In the genomic region with DNA sequence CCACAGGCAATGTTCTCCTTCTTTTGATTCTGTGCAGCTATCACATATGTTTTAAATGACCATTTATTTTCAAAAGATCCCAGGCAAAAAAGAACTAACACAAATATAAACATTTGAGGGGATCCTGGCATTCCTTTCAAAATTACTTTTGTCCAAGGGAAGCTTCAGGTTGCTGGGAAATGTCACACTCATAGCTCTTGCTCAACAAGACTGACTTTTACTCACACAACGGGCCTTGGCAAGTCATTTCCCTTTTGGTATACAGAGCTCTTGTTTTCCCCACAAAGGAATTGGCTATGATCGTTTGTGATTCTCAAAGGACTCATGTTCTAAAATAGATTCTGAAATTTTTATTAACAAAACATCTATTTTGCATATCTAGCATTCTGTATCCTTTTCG, we compare ENCODE assay signal across 37 cellular contexts. TPM values are rescaled to one million over a fixed set of nuclear protein-coding genes. Genes with fewer than 3 reads are reported as not detected.
A peak's percentile ranks its signal among the peaks of the same experiment; 100 is the strongest.
DNase-seq lines count a peak whose midpoint lies in the region; ATAC-seq, FAIRE-seq and TF ChIP-seq lines count a peak whose summit lies in the region.
"Had no signal": no experiment of that assay in that cellular context is flagged by ENCODE, and none has a peak within 500 bp of the region (broad histone marks: within the 10 kb centered on the region; RNA-seq: fewer than 3 reads in every experiment).

No MANE protein-coding gene starts in this region.

- ATAC-seq in left lobe of liver: no peak
- ATAC-seq: A549; gastrocnemius medialis; HepG2; right cardiac atrium; Right ventricle myocardium inferior; stimulated activated naive B cell treated with anti-CD40 and anti-IgM and Interleukin-4, amounts not matched to agents 10 μg/mL and 1 μg/mL and 100 μg/mL, for 72 hours had no signal

- no peak overlapping the region for H3K4me3 ChIP-seq in AG10803 (ENCODE audit: low read length)
- H3K4me3 ChIP-seq in bronchial epithelial cell (ENCODE audit: low read depth, low read length): no peak overlapping the region
- no peak overlapping the region for H3K4me3 ChIP-seq in fibroblast of villous mesenchyme (ENCODE audit: low read depth, low read length)
- H3K4me3 ChIP-seq: A549, colonic mucosa, gastrocnemius medialis, hepatocyte, thoracic aorta, vagina had no signal

- no peak for FAIRE-seq in bronchial epithelial cell (lab: Jason Lieb, UNC)
- no peak for FAIRE-seq in HTR-8/SVneo (lab: Jason Lieb, UNC)
- FAIRE-seq: endometrium, GM12891, HepG2 had no signal

- TF ChIP-seq CTCF in AG10803 (conservative IDR thresholded peaks at IDR 0.05; ENCODE audit: low read length) (no peak), bronchial epithelial cell (IDR thresholded peaks at IDR 0.05; ENCODE audit: insufficient read depth, low read length, severe bottlenecking) (no peak), fibroblast of villous mesenchyme (IDR thresholded peaks at IDR 0.05; ENCODE audit: insufficient read depth, low read depth, low read length) (no peak)

- no peaks in the 10 kb centered on the region for H3K27me3 ChIP-seq in bronchial epithelial cell (ENCODE audit: control insufficient read depth, insufficient read depth, low read length)
- H3K27me3 ChIP-seq: colonic mucosa, vagina had no signal

- H3K36me3 ChIP-seq in bronchial epithelial cell (ENCODE audit: control insufficient read depth, insufficient read depth, low read length): no peaks in the 10 kb centered on the region
- H3K36me3 ChIP-seq: colonic mucosa, gastrocnemius medialis, thoracic aorta, vagina had no signal

- DNase-seq in AG10803 (ENCODE audit: low read depth) (peak; percentile 86), M059J (ENCODE audit: low read depth) (peak; percentile 73), bronchial epithelial cell (ENCODE audit: low read depth) (peak; percentile 82), fibroblast of villous mesenchyme (ENCODE audit: low read depth) (peak; percentile 68), activated T-cell treated with anti-CD3 and anti-CD28 coated beads for 4 hours (no peak), HTR-8/SVneo (ENCODE audit: insufficient read length, low spot score) (no peak), left lobe of liver (ENCODE audit: low spot score) (no peak), NCI-H1436 (lab: John Stamatoyannopoulos, UW) (no peak)
- DNase-seq: activated B cell treated with CpG ODN at 0.5 μM for 24 hours; activated CD4-positive, alpha-beta T cell treated with anti-CD3 and anti-CD28 coated beads, Interleukin-2, amount 50 U/mL, for 48 hours; activated CD8-positive, alpha-beta memory T cell treated with anti-CD3 and anti-CD28 coated beads, Interleukin-2, amount 50 U/mL, for 4 hours; activated naive CD8-positive, alpha-beta T cell treated with anti-CD3 and anti-CD28 coated beads, Interleukin-2, amount 10 ng/mL, durations not matched to agents 7 days and 5 days; C1 segment of cervical spinal cord; Caco-2; colonic mucosa; DMS79 treated with DMSO at 0.1 percent for 48 hours; gastrocnemius medialis; H9; immature natural killer cell; NCI-H1105 treated with DMSO at 0.1 percent for 48 hours; NCI-H2081 treated with DMSO at 0.1 percent for 48 hours; NCI-H345; nephron progenitor cell; right cardiac atrium; stimulated activated CD4-positive, alpha-beta T cell treated with anti-CD3 and anti-CD28 coated beads, Interleukin-12 subunit alpha, Interleukin-12 subunit beta, amount 100 ng/mL, for 4 hours; stimulated activated CD4-positive, alpha-beta T cell treated with anti-CD3 and anti-CD28 coated beads, Interleukin-4, amount 100 ng/mL, for 24 hours; stimulated activated naive B cell treated with anti-CD40 and anti-IgM and Interleukin-4, amounts not matched to agents 10 μg/mL and 1 μg/mL and 100 μg/mL, for 72 hours; SW 1271; T1000 had no signal

RNA-seq across cellular contexts. Expression of a gene that starts 4.5 kb away (rescaled TPM):
- total RNA-seq in M059J (2014; rRNA removed; shearing (Covaris generic)): 3.7 and 7.7 TPM in 2 replicates
- total RNA-seq in bronchial epithelial cell (1.3 and 5.0 TPM in 2 replicates), fibroblast of villous mesenchyme (24.5 and 31.5 TPM in 2 replicates), left lobe of liver (32.1 TPM)
- total RNA-seq: activated B cell treated with CpG ODN at 0.5 μM for 24 hours; activated naive CD8-positive, alpha-beta T cell treated with anti-CD3 and anti-CD28 coated beads, Interleukin-2, amount 10 ng/mL, durations not matched to agents 7 days and 5 days had no signal

Comparison
In these comparisons a context has a peak if more than half of its experiments do, and no peak if none do; other contexts are left out.
1. DNase-seq: peak in AG10803 (single experiment), M059J (single experiment), bronchial epithelial cell (single experiment) and fibroblast of villous mesenchyme (single experiment); none in activated T-cell treated with anti-CD3 and anti-CD28 coated beads for 4 hours (single experiment), HTR-8/SVneo (single experiment), left lobe of liver (single experiment) and NCI-H1436 (single experiment).